ENCODE assay signal across 9 cellular contexts in genomic region chrX:110087485-110088356, GRCh38.
DNase-seq lines count a peak whose midpoint lies in the region; ATAC-seq and TF ChIP-seq lines count a peak whose summit lies in the region.
"Had no signal": no experiment of that assay in that cellular context is flagged by ENCODE, and none has a peak within 500 bp of the region (broad histone marks: within the 10 kb centered on the region; RNA-seq: fewer than 3 reads in every experiment).

No MANE protein-coding gene starts in this region.

- H3K56ac ChIP-seq in IMR-90 (ENCODE audit: extremely low read depth, insufficient read depth, low read length) = peak overlapping the region; percentile 79

- peaks cover 0 to 7% of the 10 kb centered on the region in 2 experiments; a peak in 1 of 4 replicates for H3K79me1 ChIP-seq in IMR-90 (ENCODE audit: low read depth in 1 of 2, low read length in 2 of 2)

- H2BK15ac ChIP-seq in IMR-90 (ENCODE audit: low read depth, low read length) = peak overlapping the region; percentile 66; the same call in 1 of the 3 replicates

- H3K27me3 ChIP-seq in IMR-90 (ENCODE audit: control insufficient read depth, insufficient read depth, low read length) (no peaks in the 10 kb centered on the region), body of pancreas (no peaks in the 10 kb centered on the region)

- peak overlapping the region; percentile 92 for H3K14ac ChIP-seq in IMR-90 (replicated peaks; ENCODE audit: low read depth, low read length)

- H2BK20ac ChIP-seq in IMR-90 (ENCODE audit: low read depth, low read length) = peak overlapping the region; percentile 88

- H3K4me1 ChIP-seq in IMR-90 (ENCODE audit: control insufficient read depth, insufficient read depth, low read length) (peaks cover 7% of the 10 kb centered on the region), body of pancreas (peaks cover 22% of the 10 kb centered on the region)

- CTCF ChIA-PET in IMR-90 (lab: Yijun Ruan, JAX) = interaction anchor here (0.9 kb wide), 1 partner anchor 176 kb away, joined by 3 read pairs; no protein-coding TSS in a partner anchor

- no peaks in the 10 kb centered on the region for H3K27me3 Mint-ChIP-seq in neural crest cell (ENCODE audit: low read depth)
- H3K27me3 Mint-ChIP-seq: activated naive CD4-positive, alpha-beta T cell treated with anti-CD3 and anti-CD28 coated beads, Interleukin-2, amount 10 ng/mL, durations not matched to agents 7 days and 5 days had no signal

- peak overlapping the region; percentile 38 for H3K27ac Mint-ChIP-seq in neural crest cell (ENCODE audit: unreplicated experiment)
- H3K27ac Mint-ChIP-seq: activated naive CD4-positive, alpha-beta T cell treated with anti-CD3 and anti-CD28 coated beads, Interleukin-2, amount 10 ng/mL, durations not matched to agents 7 days and 5 days had no signal

- H4K20me1 ChIP-seq in IMR-90 (ENCODE audit: insufficient read depth, low read length) = peaks cover 3% of the 10 kb centered on the region; the same call in 1 of the 2 replicates

- H3K23ac ChIP-seq in IMR-90 (ENCODE audit: low read depth, low read length) = peak overlapping the region; percentile 78

- peaks cover 5% of the 10 kb centered on the region for H3K9me3 Mint-ChIP-seq in neural crest cell
- H3K9me3 Mint-ChIP-seq: activated naive CD4-positive, alpha-beta T cell treated with anti-CD3 and anti-CD28 coated beads, Interleukin-2, amount 10 ng/mL, durations not matched to agents 7 days and 5 days had no signal

- H2AK5ac ChIP-seq in IMR-90 (ENCODE audit: low read depth, low read length) = peak overlapping the region; percentile 85; the same call in 1 of the 2 replicates

- H4K91ac ChIP-seq in IMR-90 (ENCODE audit: insufficient read depth, low read depth, low read length) = peak overlapping the region; percentile 89

- H3K4me3 ChIP-seq in IMR-90 (ENCODE audit: insufficient read depth, low read depth, low read length) = peak overlapping the region; percentile 1; the same call in 1 of the 2 replicates
- H3K4me3 ChIP-seq in body of pancreas = no peak overlapping the region
- no peak overlapping the region for H3K4me3 ChIP-seq in lower leg skin (ENCODE audit: low read depth, poor library complexity, severe bottlenecking)

- DNase-seq in Caki2 (ENCODE audit: low read depth) = peak; percentile 72
- peak; percentile 94 for DNase-seq in IMR-90
- peak in 1 of 4 donors; percentile 21 for DNase-seq in body of pancreas
- DNase-seq in neural crest cell (ENCODE audit: low read depth, low spot score) = no peak
- DNase-seq in lower leg skin (ENCODE audit: low spot score in 2 of 2) = no peak
- DNase-seq in globus pallidus (ENCODE audit: low spot score) = no peak
- DNase-seq in RPMI8226 = no peak
- DNase-seq: activated naive CD4-positive, alpha-beta T cell treated with anti-CD3 and anti-CD28 coated beads, Interleukin-2, amount 10 ng/mL, durations not matched to agents 7 days and 5 days had no signal

- dilution Hi-C loops in IMR-90 (cut with HindIII; ENCODE audit: low sequenced_read_pairs, unreplicated experiment) = no loop called here

- peak overlapping the region; percentile 80 for H3K4me2 ChIP-seq in IMR-90 (ENCODE audit: low read depth, low read length)

- peaks cover 14% of the 10 kb centered on the region for H3K36me3 Mint-ChIP-seq in neural crest cell (ENCODE audit: low read depth)

- no peak overlapping the region for H2AFZ ChIP-seq in IMR-90 (replicated peaks; ENCODE audit: low read length, poor library complexity)

- no peak for TF ChIP-seq CTCF in IMR-90 (conservative IDR thresholded peaks at IDR 0.05; ENCODE audit: low read depth, low read length)
- TF ChIP-seq CTCF in body of pancreas (IDR thresholded peaks at IDR 0.05) = no peak
- TF ChIP-seq CTCF in neural crest cell (conservative IDR thresholded peaks at IDR 0.05) = no peak
- TF ChIP-seq CTCF in lower leg skin (IDR thresholded peaks at IDR 0.05) = no peak

- TF ChIP-seq RAD21 in IMR-90 (IDR thresholded peaks at IDR 0.05; ENCODE audit: low read length) = no peak

- H3K27ac ChIP-seq in IMR-90 (ENCODE audit: insufficient read depth, low read length) (peak overlapping the region; percentile 99), body of pancreas (peak overlapping the region in 3 of 4 donors; percentile 14 to 69 (median 55))

- peak overlapping the region; percentile 95 for H3K4ac ChIP-seq in IMR-90 (ENCODE audit: low read depth, low read length)

- TF ChIP-seq POLR2A in IMR-90 (IDR thresholded peaks at IDR 0.05; ENCODE audit: low read depth, low read length) = no peak; the same call in 1 of the 2 replicates
- no peak for TF ChIP-seq POLR2A in body of pancreas (IDR thresholded peaks at IDR 0.05)
- TF ChIP-seq POLR2A in lower leg skin (IDR thresholded peaks at IDR 0.05) = no peak

- peaks cover 8% of the 10 kb centered on the region; the same call in 1 of the 2 replicates for H3K9me1 ChIP-seq in IMR-90 (ENCODE audit: insufficient read depth, low read length)

- H2BK120ac ChIP-seq in IMR-90 (ENCODE audit: low read depth, low read length) = peak overlapping the region; percentile 92

- H2AK9ac ChIP-seq in IMR-90 (replicated peaks; ENCODE audit: low read depth, low read length, poor library complexity) = peak overlapping the region; percentile 35

- intact Hi-C loops in IMR-90 (cut with micrococcal nuclease) (loop anchor here (2.0 to 10.0 kb wide), 2 partner anchors 85 to 327 kb away; partner anchors contain the start of gene TMEM164), body of pancreas (cut with DNase I) (no loop called here), lower leg skin (cut with DNase I; ENCODE audit: low total_unique reads) (no loop called here)

- peak overlapping the region; percentile 91 for H4K5ac ChIP-seq in IMR-90 (ENCODE audit: low read depth, low read length)

- H3K36me3 ChIP-seq in IMR-90 (ENCODE audit: control insufficient read depth, insufficient read depth, low read length) (no peaks in the 10 kb centered on the region), body of pancreas (replicated peaks in 1 of 2; ENCODE audit: insufficient read depth in 1 of 2, low read depth in 2 of 2) (no peaks in the 10 kb centered on the region)

- in situ Hi-C loops in Caki2 (cut with HindIII; ENCODE audit: low pct_unique_long_range_greater_than_20kb, low sequenced_read_pairs) (no loop called here), IMR-90 (cut with MboI; ENCODE audit: low sequenced_read_pairs) (no loop called here)

- ATAC-seq in IMR-90 (ENCODE audit: low read depth) (peak; percentile 80), body of pancreas (no peak), HG02840 (IDR thresholded peaks at IDR 0.05; ENCODE audit: low FRiP score, unreplicated experiment) (no peak)

- H2BK5ac ChIP-seq in IMR-90 (ENCODE audit: low read depth, low read length, poor library complexity, severe bottlenecking) = peak overlapping the region; percentile 99

- H3K18ac ChIP-seq in IMR-90 (ENCODE audit: low read depth, low read length) = peak overlapping the region; percentile 98

- no peaks in the 10 kb centered on the region for H3K9me3 ChIP-seq in IMR-90 (ENCODE audit: control insufficient read depth, insufficient read depth, low read length)
- H3K9me3 ChIP-seq in body of pancreas = no peaks in the 10 kb centered on the region

- no CpG with 5 or more reads among the region's 4 CpGs for WGBS in IMR-90 (ENCODE audit: extremely low coverage in 2 of 2, insufficient read length in 1 of 2), 2 experiments
- WGBS in body of pancreas, 2 donors = 59 to 68% methylated on average over 4 of the region's 4 CpGs
- WGBS in lower leg skin, 2 donors = 59 to 88% methylated on average over 4 of the region's 4 CpGs

- POLR2A ChIA-PET in IMR-90 (lab: Charles Lee; ENCODE audit: unreplicated experiment) = no interaction called here

- H3K4me3 Mint-ChIP-seq in neural crest cell = no peak overlapping the region
- H3K4me3 Mint-ChIP-seq: activated naive CD4-positive, alpha-beta T cell treated with anti-CD3 and anti-CD28 coated beads, Interleukin-2, amount 10 ng/mL, durations not matched to agents 7 days and 5 days had no signal

- BruUV-seq in IMR-90 (replicated peaks; lab: Mats Ljungman, UMichigan) = TSS peak; percentile 36

- H3K4me1 Mint-ChIP-seq in neural crest cell = no peaks in the 10 kb centered on the region

- peak overlapping the region; percentile 55 for H3K9ac ChIP-seq in IMR-90 (ENCODE audit: low read depth, low read length)

- H4K8ac ChIP-seq in IMR-90 (ENCODE audit: low read depth in 2 of 2, low read length in 2 of 2) = peak overlapping the region; percentile 34 to 85

TF ChIP-seq in IMR-90, 13 proteins besides CTCF, POLR2A, EP300 and RAD21:
- peak; percentile 95 for TF ChIP-seq MAFK (IDR thresholded peaks at IDR 0.05; ENCODE audit: low read depth, low read length)
- no peak for TF ChIP-seq RFX5 (IDR thresholded peaks at IDR 0.05; ENCODE audit: low read depth, low read length)
- TF ChIP-seq CEBPB (IDR thresholded peaks at IDR 0.05; ENCODE audit: low read depth, low read length) = peak; percentile 38; the same call in 1 of the 2 replicates
- TF ChIP-seq BHLHE40 (IDR thresholded peaks at IDR 0.05; ENCODE audit: low read depth, low read length) = peak; percentile 61; the same call in 1 of the 2 replicates
- no peak for TF ChIP-seq SMC3 (IDR thresholded peaks at IDR 0.05; ENCODE audit: low read depth, low read length)
- TF ChIP-seq FOS (IDR thresholded peaks at IDR 0.05; ENCODE audit: low read depth, low read length) = peak; percentile 73
- TF ChIP-seq USF2 (IDR thresholded peaks at IDR 0.05; ENCODE audit: low read depth, low read length) = peak; percentile 78
- 0 out of 2 replicates have a peak, but pooled peaks have one; percentile 48 for TF ChIP-seq NFE2L2 (IDR thresholded peaks at IDR 0.05; ENCODE audit: low read depth, low read length)
TF ChIP-seq in IMR-90: peak in this region for 6.

Comparison
In these comparisons a context has a peak if more than half of its experiments do, and no peak if none do; other contexts are left out.
1. DNase-seq: peak in Caki2 (single experiment) and IMR-90 (single experiment); none in neural crest cell (single experiment), lower leg skin (0 of 2), globus pallidus (single experiment) and RPMI8226 (single experiment).